Comparison of ENCODE assay signal across 1 cellular context in the genomic region with DNA sequence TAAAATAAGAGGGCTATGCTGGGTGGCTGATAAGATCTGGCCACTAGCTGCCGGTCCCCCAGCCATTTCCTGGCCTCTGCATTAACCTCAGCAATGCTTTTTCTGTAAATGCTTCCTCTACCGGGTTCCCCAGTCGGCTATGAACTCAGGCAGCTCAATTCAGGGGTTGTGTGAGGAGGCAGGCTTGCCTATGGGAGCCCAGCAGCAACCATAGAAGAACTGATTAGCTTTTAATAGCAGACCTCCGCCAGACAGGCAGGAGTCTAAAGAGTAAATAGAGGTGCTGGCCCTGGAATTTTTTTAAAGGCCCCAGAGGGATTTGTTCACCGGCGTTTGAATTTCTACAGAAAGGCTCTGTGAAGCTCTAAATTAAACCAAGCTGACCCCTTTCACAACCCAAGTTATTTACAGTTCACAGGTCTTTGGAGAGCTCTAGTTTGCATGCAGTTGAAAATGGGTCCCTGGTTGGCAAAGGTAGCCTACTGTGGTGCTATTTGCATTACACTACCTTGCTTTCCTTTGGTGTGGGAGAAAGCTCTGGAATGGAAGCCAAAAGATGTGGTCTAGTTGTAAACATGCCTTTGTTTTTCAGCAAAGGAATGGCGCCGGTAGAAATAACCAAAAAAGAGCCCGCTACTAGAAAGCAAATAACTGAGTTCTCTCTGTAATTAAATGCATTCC.
TF ChIP-seq lines count a peak whose summit lies in the region.

No MANE protein-coding gene starts in this region.

TF ChIP-seq in HepG2, 621 proteins besides CTCF, POLR2A, EP300 and RAD21 (continued from another document and continues in another):
- TF ChIP-seq, protein P1, sequence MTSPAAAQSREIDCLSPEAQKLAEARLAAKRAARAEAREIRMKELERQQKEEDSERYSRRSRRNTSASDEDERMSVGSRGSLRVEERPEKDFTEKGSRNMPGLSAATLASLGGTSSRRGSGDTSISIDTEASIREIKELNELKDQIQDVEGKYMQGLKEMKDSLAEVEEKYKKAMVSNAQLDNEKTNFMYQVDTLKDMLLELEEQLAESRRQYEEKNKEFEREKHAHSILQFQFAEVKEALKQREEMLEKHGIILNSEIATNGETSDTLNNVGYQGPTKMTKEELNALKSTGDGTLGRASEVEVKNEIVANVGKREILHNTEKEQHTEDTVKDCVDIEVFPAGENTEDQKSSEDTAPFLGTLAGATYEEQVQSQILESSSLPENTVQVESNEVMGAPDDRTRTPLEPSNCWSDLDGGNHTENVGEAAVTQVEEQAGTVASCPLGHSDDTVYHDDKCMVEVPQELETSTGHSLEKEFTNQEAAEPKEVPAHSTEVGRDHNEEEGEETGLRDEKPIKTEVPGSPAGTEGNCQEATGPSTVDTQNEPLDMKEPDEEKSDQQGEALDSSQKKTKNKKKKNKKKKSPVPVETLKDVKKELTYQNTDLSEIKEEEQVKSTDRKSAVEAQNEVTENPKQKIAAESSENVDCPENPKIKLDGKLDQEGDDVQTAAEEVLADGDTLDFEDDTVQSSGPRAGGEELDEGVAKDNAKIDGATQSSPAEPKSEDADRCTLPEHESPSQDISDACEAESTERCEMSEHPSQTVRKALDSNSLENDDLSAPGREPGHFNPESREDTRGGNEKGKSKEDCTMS (CRISPR knock-in tag; conservative IDR thresholded peaks at IDR 0.05): no peak
- TF ChIP-seq NFKB2 (CRISPR knock-in tag; IDR thresholded peaks at IDR 0.05; ENCODE audit: borderline replicate concordance): no peak
- TF ChIP-seq ZNF205 (CRISPR knock-in tag; IDR thresholded peaks at IDR 0.05): no peak
- TF ChIP-seq REPIN1 (CRISPR knock-in tag; IDR thresholded peaks at IDR 0.05; ENCODE audit: borderline replicate concordance, low read depth): no peak; the same call in 1 of the 2 replicates
- TF ChIP-seq, protein P2, sequence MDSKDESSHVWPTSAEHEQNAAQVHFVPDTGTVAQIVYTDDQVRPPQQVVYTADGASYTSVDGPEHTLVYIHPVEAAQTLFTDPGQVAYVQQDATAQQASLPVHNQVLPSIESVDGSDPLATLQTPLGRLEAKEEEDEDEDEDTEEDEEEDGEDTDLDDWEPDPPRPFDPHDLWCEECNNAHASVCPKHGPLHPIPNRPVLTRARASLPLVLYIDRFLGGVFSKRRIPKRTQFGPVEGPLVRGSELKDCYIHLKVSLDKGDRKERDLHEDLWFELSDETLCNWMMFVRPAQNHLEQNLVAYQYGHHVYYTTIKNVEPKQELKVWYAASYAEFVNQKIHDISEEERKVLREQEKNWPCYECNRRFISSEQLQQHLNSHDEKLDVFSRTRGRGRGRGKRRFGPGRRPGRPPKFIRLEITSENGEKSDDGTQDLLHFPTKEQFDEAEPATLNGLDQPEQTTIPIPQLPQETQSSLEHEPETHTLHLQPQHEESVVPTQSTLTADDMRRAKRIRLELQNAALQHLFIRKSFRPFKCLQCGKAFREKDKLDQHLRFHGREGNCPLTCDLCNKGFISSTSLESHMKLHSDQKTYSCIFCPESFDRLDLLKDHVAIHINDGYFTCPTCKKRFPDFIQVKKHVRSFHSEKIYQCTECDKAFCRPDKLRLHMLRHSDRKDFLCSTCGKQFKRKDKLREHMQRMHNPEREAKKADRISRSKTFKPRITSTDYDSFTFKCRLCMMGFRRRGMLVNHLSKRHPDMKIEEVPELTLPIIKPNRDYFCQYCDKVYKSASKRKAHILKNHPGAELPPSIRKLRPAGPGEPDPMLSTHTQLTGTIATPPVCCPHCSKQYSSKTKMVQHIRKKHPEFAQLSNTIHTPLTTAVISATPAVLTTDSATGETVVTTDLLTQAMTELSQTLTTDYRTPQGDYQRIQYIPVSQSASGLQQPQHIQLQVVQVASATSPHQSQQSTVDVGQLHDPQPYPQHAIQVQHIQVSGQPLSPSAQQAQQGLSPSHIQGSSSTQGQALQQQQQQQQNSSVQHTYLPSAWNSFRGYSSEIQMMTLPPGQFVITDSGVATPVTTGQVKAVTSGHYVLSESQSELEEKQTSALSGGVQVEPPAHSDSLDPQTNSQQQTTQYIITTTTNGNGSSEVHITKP (CRISPR knock-in tag; IDR thresholded peaks at IDR 0.05; ENCODE audit: low read depth): no peak
- no peak for TF ChIP-seq ZNF674 (CRISPR knock-in tag; IDR thresholded peaks at IDR 0.05; ENCODE audit: low read depth)
- no peak for TF ChIP-seq RBM22 (optimal IDR thresholded peaks at IDR 0.05; ENCODE audit: low read length)
- TF ChIP-seq TGIF2 (CRISPR knock-in tag; IDR thresholded peaks at IDR 0.05): no peak
- TF ChIP-seq FOXC1 (CRISPR knock-in tag; IDR thresholded peaks at IDR 0.05; ENCODE audit: borderline replicate concordance): no peak
- no peak for TF ChIP-seq TOE1 (CRISPR knock-in tag; IDR thresholded peaks at IDR 0.05)
- TF ChIP-seq, protein P3, sequence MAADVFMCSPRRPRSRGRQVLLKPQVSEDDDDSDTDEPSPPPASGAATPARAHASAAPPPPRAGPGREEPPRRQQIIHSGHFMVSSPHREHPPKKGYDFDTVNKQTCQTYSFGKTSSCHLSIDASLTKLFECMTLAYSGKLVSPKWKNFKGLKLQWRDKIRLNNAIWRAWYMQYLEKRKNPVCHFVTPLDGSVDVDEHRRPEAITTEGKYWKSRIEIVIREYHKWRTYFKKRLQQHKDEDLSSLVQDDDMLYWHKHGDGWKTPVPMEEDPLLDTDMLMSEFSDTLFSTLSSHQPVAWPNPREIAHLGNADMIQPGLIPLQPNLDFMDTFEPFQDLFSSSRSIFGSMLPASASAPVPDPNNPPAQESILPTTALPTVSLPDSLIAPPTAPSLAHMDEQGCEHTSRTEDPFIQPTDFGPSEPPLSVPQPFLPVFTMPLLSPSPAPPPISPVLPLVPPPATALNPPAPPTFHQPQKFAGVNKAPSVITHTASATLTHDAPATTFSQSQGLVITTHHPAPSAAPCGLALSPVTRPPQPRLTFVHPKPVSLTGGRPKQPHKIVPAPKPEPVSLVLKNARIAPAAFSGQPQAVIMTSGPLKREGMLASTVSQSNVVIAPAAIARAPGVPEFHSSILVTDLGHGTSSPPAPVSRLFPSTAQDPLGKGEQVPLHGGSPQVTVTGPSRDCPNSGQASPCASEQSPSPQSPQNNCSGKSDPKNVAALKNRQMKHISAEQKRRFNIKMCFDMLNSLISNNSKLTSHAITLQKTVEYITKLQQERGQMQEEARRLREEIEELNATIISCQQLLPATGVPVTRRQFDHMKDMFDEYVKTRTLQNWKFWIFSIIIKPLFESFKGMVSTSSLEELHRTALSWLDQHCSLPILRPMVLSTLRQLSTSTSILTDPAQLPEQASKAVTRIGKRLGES (CRISPR knock-in tag; IDR thresholded peaks at IDR 0.05; ENCODE audit: borderline replicate concordance): no peak
- no peak for TF ChIP-seq IKZF4 (CRISPR knock-in tag; IDR thresholded peaks at IDR 0.05; ENCODE audit: borderline replicate concordance, low read depth, not compliant biosample characterization)
- no peak for TF ChIP-seq ZNF510 (CRISPR knock-in tag; IDR thresholded peaks at IDR 0.05; ENCODE audit: low read depth)
- peak; percentile 4 for TF ChIP-seq YY1 (IDR thresholded peaks at IDR 0.05; ENCODE audit: insufficient read depth, insufficient replicate concordance, low read depth, low read length)
- TF ChIP-seq HMG20A (CRISPR knock-in tag; IDR thresholded peaks at IDR 0.05; ENCODE audit: borderline replicate concordance): peak; percentile 84
- TF ChIP-seq, protein P4, sequence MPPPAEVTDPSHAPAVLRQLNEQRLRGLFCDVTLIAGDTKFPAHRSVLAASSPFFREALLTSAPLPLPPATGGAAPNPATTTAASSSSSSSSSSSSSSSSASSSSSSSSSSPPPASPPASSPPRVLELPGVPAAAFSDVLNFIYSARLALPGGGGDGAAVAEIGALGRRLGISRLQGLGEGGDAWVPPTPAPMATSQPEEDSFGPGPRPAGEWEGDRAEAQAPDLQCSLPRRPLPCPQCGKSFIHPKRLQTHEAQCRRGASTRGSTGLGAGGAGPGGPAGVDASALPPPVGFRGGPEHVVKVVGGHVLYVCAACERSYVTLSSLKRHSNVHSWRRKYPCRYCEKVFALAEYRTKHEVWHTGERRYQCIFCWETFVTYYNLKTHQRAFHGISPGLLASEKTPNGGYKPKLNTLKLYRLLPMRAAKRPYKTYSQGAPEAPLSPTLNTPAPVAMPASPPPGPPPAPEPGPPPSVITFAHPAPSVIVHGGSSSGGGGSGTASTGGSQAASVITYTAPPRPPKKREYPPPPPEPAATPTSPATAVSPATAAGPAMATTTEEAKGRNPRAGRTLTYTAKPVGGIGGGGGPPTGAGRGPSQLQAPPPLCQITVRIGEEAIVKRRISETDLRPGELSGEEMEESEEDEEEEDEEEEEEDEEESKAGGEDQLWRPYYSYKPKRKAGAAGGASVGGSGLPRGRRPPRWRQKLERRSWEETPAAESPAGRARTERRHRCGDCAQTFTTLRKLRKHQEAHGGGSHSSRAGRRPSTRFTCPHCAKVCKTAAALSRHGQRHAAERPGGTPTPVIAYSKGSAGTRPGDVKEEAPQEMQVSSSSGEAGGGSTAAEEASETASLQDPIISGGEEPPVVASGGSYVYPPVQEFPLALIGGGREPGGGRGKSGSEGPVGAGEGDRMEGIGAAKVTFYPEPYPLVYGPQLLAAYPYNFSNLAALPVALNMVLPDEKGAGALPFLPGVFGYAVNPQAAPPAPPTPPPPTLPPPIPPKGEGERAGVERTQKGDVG (CRISPR knock-in tag; IDR thresholded peaks at IDR 0.05; ENCODE audit: borderline replicate concordance): no peak
- no peak for TF ChIP-seq ZSCAN21 (CRISPR knock-in tag; IDR thresholded peaks at IDR 0.05; ENCODE audit: borderline replicate concordance)
- TF ChIP-seq SKI (IDR thresholded peaks at IDR 0.05; ENCODE audit: partially characterized antibody): peak; percentile 67
- TF ChIP-seq, protein P5, sequence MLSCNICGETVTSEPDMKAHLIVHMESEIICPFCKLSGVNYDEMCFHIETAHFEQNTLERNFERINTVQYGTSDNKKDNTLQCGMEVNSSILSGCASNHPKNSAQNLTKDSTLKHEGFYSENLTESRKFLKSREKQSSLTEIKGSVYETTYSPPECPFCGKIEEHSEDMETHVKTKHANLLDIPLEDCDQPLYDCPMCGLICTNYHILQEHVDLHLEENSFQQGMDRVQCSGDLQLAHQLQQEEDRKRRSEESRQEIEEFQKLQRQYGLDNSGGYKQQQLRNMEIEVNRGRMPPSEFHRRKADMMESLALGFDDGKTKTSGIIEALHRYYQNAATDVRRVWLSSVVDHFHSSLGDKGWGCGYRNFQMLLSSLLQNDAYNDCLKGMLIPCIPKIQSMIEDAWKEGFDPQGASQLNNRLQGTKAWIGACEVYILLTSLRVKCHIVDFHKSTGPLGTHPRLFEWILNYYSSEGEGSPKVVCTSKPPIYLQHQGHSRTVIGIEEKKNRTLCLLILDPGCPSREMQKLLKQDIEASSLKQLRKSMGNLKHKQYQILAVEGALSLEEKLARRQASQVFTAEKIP (CRISPR knock-in tag; IDR thresholded peaks at IDR 0.05; ENCODE audit: borderline replicate concordance): no peak
- TF ChIP-seq, protein P6, sequence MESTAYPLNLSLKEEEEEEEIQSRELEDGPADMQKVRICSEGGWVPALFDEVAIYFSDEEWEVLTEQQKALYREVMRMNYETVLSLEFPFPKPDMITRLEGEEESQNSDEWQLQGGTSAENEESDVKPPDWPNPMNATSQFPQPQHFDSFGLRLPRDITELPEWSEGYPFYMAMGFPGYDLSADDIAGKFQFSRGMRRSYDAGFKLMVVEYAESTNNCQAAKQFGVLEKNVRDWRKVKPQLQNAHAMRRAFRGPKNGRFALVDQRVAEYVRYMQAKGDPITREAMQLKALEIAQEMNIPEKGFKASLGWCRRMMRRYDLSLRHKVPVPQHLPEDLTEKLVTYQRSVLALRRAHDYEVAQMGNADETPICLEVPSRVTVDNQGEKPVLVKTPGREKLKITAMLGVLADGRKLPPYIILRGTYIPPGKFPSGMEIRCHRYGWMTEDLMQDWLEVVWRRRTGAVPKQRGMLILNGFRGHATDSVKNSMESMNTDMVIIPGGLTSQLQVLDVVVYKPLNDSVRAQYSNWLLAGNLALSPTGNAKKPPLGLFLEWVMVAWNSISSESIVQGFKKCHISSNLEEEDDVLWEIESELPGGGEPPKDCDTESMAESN (CRISPR knock-in tag; conservative IDR thresholded peaks at IDR 0.05): no peak
- TF ChIP-seq, protein P7, sequence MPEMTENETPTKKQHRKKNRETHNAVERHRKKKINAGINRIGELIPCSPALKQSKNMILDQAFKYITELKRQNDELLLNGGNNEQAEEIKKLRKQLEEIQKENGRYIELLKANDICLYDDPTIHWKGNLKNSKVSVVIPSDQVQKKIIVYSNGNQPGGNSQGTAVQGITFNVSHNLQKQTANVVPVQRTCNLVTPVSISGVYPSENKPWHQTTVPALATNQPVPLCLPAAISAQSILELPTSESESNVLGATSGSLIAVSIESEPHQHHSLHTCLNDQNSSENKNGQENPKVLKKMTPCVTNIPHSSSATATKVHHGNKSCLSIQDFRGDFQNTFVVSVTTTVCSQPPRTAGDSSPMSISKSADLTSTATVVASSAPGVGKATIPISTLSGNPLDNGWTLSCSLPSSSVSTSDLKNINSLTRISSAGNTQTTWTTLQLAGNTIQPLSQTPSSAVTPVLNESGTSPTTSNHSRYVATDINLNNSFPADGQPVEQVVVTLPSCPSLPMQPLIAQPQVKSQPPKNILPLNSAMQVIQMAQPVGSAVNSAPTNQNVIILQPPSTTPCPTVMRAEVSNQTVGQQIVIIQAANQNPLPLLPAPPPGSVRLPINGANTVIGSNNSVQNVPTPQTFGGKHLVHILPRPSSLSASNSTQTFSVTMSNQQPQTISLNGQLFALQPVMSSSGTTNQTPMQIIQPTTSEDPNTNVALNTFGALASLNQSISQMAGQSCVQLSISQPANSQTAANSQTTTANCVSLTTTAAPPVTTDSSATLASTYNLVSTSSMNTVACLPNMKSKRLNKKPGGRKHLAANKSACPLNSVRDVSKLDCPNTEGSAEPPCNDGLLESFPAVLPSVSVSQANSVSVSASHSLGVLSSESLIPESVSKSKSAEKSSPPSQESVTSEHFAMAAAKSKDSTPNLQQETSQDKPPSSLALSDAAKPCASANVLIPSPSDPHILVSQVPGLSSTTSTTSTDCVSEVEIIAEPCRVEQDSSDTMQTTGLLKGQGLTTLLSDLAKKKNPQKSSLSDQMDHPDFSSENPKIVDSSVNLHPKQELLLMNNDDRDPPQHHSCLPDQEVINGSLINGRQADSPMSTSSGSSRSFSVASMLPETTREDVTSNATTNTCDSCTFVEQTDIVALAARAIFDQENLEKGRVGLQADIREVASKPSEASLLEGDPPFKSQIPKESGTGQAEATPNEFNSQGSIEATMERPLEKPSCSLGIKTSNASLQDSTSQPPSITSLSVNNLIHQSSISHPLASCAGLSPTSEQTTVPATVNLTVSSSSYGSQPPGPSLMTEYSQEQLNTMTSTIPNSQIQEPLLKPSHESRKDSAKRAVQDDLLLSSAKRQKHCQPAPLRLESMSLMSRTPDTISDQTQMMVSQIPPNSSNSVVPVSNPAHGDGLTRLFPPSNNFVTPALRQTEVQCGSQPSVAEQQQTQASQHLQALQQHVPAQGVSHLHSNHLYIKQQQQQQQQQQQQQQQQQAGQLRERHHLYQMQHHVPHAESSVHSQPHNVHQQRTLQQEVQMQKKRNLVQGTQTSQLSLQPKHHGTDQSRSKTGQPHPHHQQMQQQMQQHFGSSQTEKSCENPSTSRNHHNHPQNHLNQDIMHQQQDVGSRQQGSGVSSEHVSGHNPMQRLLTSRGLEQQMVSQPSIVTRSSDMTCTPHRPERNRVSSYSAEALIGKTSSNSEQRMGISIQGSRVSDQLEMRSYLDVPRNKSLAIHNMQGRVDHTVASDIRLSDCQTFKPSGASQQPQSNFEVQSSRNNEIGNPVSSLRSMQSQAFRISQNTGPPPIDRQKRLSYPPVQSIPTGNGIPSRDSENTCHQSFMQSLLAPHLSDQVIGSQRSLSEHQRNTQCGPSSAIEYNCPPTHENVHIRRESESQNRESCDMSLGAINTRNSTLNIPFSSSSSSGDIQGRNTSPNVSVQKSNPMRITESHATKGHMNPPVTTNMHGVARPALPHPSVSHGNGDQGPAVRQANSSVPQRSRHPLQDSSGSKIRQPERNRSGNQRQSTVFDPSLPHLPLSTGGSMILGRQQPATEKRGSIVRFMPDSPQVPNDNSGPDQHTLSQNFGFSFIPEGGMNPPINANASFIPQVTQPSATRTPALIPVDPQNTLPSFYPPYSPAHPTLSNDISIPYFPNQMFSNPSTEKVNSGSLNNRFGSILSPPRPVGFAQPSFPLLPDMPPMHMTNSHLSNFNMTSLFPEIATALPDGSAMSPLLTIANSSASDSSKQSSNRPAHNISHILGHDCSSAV (CRISPR knock-in tag; IDR thresholded peaks at IDR 0.05; ENCODE audit: borderline replicate concordance): no peak
- no peak for TF ChIP-seq KLF13 (CRISPR knock-in tag; IDR thresholded peaks at IDR 0.05)
- TF ChIP-seq MIER3 (CRISPR knock-in tag; IDR thresholded peaks at IDR 0.05; ENCODE audit: borderline replicate concordance): no peak; the same call in 1 of the 2 replicates
